ENCODE assay signal across 13 cellular contexts in genomic region chr1:10724511-10724910, GRCh38.
A peak's percentile ranks its signal among the peaks of the same experiment; 100 is the strongest.
DNase-seq lines count a peak whose midpoint lies in the region; ATAC-seq and TF ChIP-seq lines count a peak whose summit lies in the region.
"Had no signal": no experiment of that assay in that cellular context is flagged by ENCODE, and none has a peak within 500 bp of the region (broad histone marks: within the 10 kb centered on the region; RNA-seq: fewer than 3 reads in every experiment).

No MANE protein-coding gene starts in this region.

- peak overlapping the region; percentile 63; the same call in 1 of the 2 replicates for H3K4me2 ChIP-seq in SK-N-SH
- no peak overlapping the region for H3K4me2 ChIP-seq in hepatocyte

- H2AFZ ChIP-seq in SK-N-SH (ENCODE audit: low read depth) (no peak overlapping the region), hepatocyte (no peak overlapping the region)

- H3K9ac ChIP-seq in SK-N-SH, result no peak overlapping the region

- TF ChIP-seq CTCF in SK-N-SH (IDR thresholded peaks at IDR 0.05), result no peak
- TF ChIP-seq CTCF in cardiac muscle cell (IDR thresholded peaks at IDR 0.05; ENCODE audit: low read depth, low read length), result no peak
- TF ChIP-seq CTCF in nephron (IDR thresholded peaks at IDR 0.05; ENCODE audit: unreplicated experiment in 3 of 3), result no peak
- no peak for TF ChIP-seq CTCF in upper lobe of left lung (IDR thresholded peaks at IDR 0.05)
- TF ChIP-seq CTCF in hepatocyte (IDR thresholded peaks at IDR 0.05; ENCODE audit: poor library complexity), result no peak

- CTCF ChIA-PET in SK-N-SH (lab: Yijun Ruan, JAX), result interaction anchor here (0.8 to 3.5 kb wide), 8 partner anchors 12 to 217 kb away, joined by 3 to 17 read pairs (median 5); no protein-coding TSS in a partner anchor

- DNase-seq in SK-N-SH (peak; percentile 58), cardiac muscle cell (ENCODE audit: low read depth in 1 of 2, low spot score in 1 of 2) (no peak), upper lobe of left lung (no peak), NCI-H524 (lab: John Stamatoyannopoulos, UW) (no peak), hepatocyte (ENCODE audit: low spot score) (no peak), NCI-H1436 treated with DMSO at 0.1 percent for 48 hours (lab: John Stamatoyannopoulos, UW) (no peak)
- DNase-seq: activated CD4-positive, alpha-beta T cell treated with anti-CD3 and anti-CD28 coated beads, Interleukin-2, amount 10 ng/mL, durations not matched to agents 7 days and 5 days; activated T-cell treated with anti-CD3 and anti-CD28 coated beads, Interleukin-2, amount 50 U/mL, for 1 hour; stimulated activated CD4-positive, alpha-beta T cell treated with anti-CD3 and anti-CD28 coated beads, Interleukin-4, amount 100 ng/mL, for 1 hour had no signal

- peaks cover 51% of the 10 kb centered on the region for H3K27me3 Mint-ChIP-seq in nephron (ENCODE audit: low read depth)

- H3K27ac ChIP-seq in SK-N-SH (ENCODE audit: low read depth in 2 of 2, low read length in 1 of 2) (no peak overlapping the region), cardiac muscle cell (peak overlapping the region; percentile 99), upper lobe of left lung (peak overlapping the region; percentile 78 to 85 (median 83)), hepatocyte (no peak overlapping the region)
- H3K27ac ChIP-seq: SJCRH30 had no signal

- 0 out of 2 replicates have a peak, but pooled peaks have one; percentile 1 for TF ChIP-seq RAD21 in SK-N-SH (IDR thresholded peaks at IDR 0.05; ENCODE audit: low read length)

- no peaks in the 10 kb centered on the region for H3F3A ChIP-seq in SK-N-SH (replicated peaks; ENCODE audit: insufficient read depth)

- no peak for TF ChIP-seq EP300 in SK-N-SH (IDR thresholded peaks at IDR 0.05; ENCODE audit: borderline replicate concordance in 1 of 2, low read depth in 1 of 2, low read length in 1 of 2)
- no peak for TF ChIP-seq EP300 in upper lobe of left lung (IDR thresholded peaks at IDR 0.05)

- H3K9me3 ChIP-seq in SK-N-SH, result no peaks in the 10 kb centered on the region
- H3K9me3 ChIP-seq in cardiac muscle cell (ENCODE audit: low read depth), result no peaks in the 10 kb centered on the region
- H3K9me3 ChIP-seq in upper lobe of left lung, result no peaks in the 10 kb centered on the region
- no peaks in the 10 kb centered on the region for H3K9me3 ChIP-seq in hepatocyte (ENCODE audit: low read depth)
- H3K9me3 ChIP-seq: SJCRH30 had no signal

- H3K27me3 ChIP-seq in SK-N-SH (ENCODE audit: insufficient read depth) (no peaks in the 10 kb centered on the region), cardiac muscle cell (no peaks in the 10 kb centered on the region), upper lobe of left lung (no peaks in the 10 kb centered on the region), hepatocyte (no peaks in the 10 kb centered on the region)
- H3K27me3 ChIP-seq: SJCRH30 had no signal

- no peak overlapping the region for H3K4me3 ChIP-seq in SK-N-SH (ENCODE audit: low read depth in 2 of 2, low read length in 1 of 2)
- no peak overlapping the region for H3K4me3 ChIP-seq in cardiac muscle cell
- H3K4me3 ChIP-seq in upper lobe of left lung, result no peak overlapping the region
- H3K4me3 ChIP-seq in hepatocyte, result no peak overlapping the region
- H3K4me3 ChIP-seq: SJCRH30 had no signal

- H3K79me2 ChIP-seq in SK-N-SH (ENCODE audit: insufficient read depth) (no peaks in the 10 kb centered on the region), hepatocyte (no peaks in the 10 kb centered on the region)

- POLR2A ChIA-PET in SK-N-SH (lab: Yijun Ruan, JAX), result interaction anchor here (0.9 kb wide), 1 partner anchor 202 kb away, joined by 5 read pairs; no protein-coding TSS in a partner anchor

- no peaks in the 10 kb centered on the region for H3K9me3 Mint-ChIP-seq in nephron
- H3K9me3 Mint-ChIP-seq: activated CD4-positive, alpha-beta T cell treated with anti-CD3 and anti-CD28 coated beads, Interleukin-2, amount 10 ng/mL, durations not matched to agents 7 days and 5 days; activated naive CD4-positive, alpha-beta T cell treated with anti-CD3 and anti-CD28 coated beads, Interleukin-2, amount 50 U/mL, for 72 hours had no signal

- H3K4me1 ChIP-seq in SK-N-SH (ENCODE audit: control insufficient read depth in 1 of 2, insufficient read depth in 2 of 2, low read depth in 1 of 2, low read length in 1 of 2) (peaks cover 11 to 47% of the 10 kb centered on the region in 2 experiments; a peak in 3 of 4 replicates), cardiac muscle cell (ENCODE audit: low read depth) (peaks cover 99% of the 10 kb centered on the region), upper lobe of left lung (peaks cover 19 to 70% (median 42%) of the 10 kb centered on the region in 4 donors), hepatocyte (ENCODE audit: insufficient read depth) (peaks cover 3% of the 10 kb centered on the region)

- peak in 1 of 2 donors; percentile 17 for ATAC-seq in upper lobe of left lung (ENCODE audit: low FRiP score in 2 of 2)
- no peak for ATAC-seq in activated CD4-positive, CD25-positive, alpha-beta regulatory T cell treated with anti-CD3 and anti-CD28 coated beads, Interleukin-2, amount 50 U/mL, for 24 hours
- ATAC-seq: activated naive CD4-positive, alpha-beta T cell treated with anti-CD3 and anti-CD28 coated beads, Interleukin-2, amount 50 U/mL, for 72 hours had no signal

- H3K4me3 Mint-ChIP-seq in nephron, result peak overlapping the region; percentile 8 to 48 (median 8)
- H3K4me3 Mint-ChIP-seq: activated CD4-positive, alpha-beta T cell treated with anti-CD3 and anti-CD28 coated beads, Interleukin-2, amount 10 ng/mL, durations not matched to agents 7 days and 5 days had no signal

- peaks cover 71% of the 10 kb centered on the region for H3K4me1 Mint-ChIP-seq in nephron
- H3K4me1 Mint-ChIP-seq: activated CD4-positive, alpha-beta T cell treated with anti-CD3 and anti-CD28 coated beads, Interleukin-2, amount 10 ng/mL, durations not matched to agents 7 days and 5 days had no signal

- no peaks in the 10 kb centered on the region for H4K20me1 ChIP-seq in SK-N-SH (ENCODE audit: insufficient read depth)
- no peaks in the 10 kb centered on the region for H4K20me1 ChIP-seq in hepatocyte (ENCODE audit: insufficient read depth, poor library complexity, severe bottlenecking)

- H3K36me3 ChIP-seq in SK-N-SH (replicated peaks in 1 of 2; ENCODE audit: control insufficient read depth in 1 of 2, insufficient read depth in 2 of 2, low read length in 1 of 2), result no peaks in the 10 kb centered on the region
- no peaks in the 10 kb centered on the region for H3K36me3 ChIP-seq in cardiac muscle cell
- H3K36me3 ChIP-seq in upper lobe of left lung, result no peaks in the 10 kb centered on the region
- no peaks in the 10 kb centered on the region for H3K36me3 ChIP-seq in hepatocyte (replicated peaks; ENCODE audit: insufficient read depth, low read depth)
- H3K36me3 ChIP-seq: SJCRH30 had no signal

- WGBS in SK-N-SH (ENCODE audit: low lambda C conversion rate), result 44% methylated on average over 3 of the region's 4 CpGs
- WGBS in upper lobe of left lung, 2 donors, result 78 to 95% methylated on average over 4 of the region's 4 CpGs
- 81% methylated on average over 4 of the region's 4 CpGs for WGBS in hepatocyte (ENCODE audit: low lambda C conversion rate, missing lambda C conversion rate)

- H3K9me2 ChIP-seq in SK-N-SH (no peaks in the 10 kb centered on the region), hepatocyte (replicated peaks; ENCODE audit: insufficient read depth) (no peaks in the 10 kb centered on the region)

- no peaks in the 10 kb centered on the region for H3K36me3 Mint-ChIP-seq in nephron (ENCODE audit: low read depth)
- H3K36me3 Mint-ChIP-seq: activated naive CD4-positive, alpha-beta T cell treated with anti-CD3 and anti-CD28 coated beads, Interleukin-2, amount 50 U/mL, for 72 hours had no signal

- peak overlapping the region; percentile 27 to 75 (median 53) for H3K27ac Mint-ChIP-seq in nephron
- H3K27ac Mint-ChIP-seq: activated CD4-positive, alpha-beta T cell treated with anti-CD3 and anti-CD28 coated beads, Interleukin-2, amount 10 ng/mL, durations not matched to agents 7 days and 5 days; activated naive CD4-positive, alpha-beta T cell treated with anti-CD3 and anti-CD28 coated beads, Interleukin-2, amount 50 U/mL, for 72 hours had no signal

- no peak for TF ChIP-seq POLR2A in upper lobe of left lung (IDR thresholded peaks at IDR 0.05)

TF ChIP-seq in SK-N-SH, 30 proteins besides CTCF, POLR2A, EP300 and RAD21 (continues in another document):
- TF ChIP-seq POLR2AphosphoS5 (IDR thresholded peaks at IDR 0.05; ENCODE audit: low read depth, low read length) (no peak), RFX5 (IDR thresholded peaks at IDR 0.05; ENCODE audit: low read length) (no peak), PBX3 (IDR thresholded peaks at IDR 0.05) (no peak), TEAD4 (IDR thresholded peaks at IDR 0.05; ENCODE audit: borderline replicate concordance, insufficient read depth) (no peak), SMC3 (IDR thresholded peaks at IDR 0.05; ENCODE audit: low read depth, low read length) (no peak), JUND (IDR thresholded peaks at IDR 0.05) (no peak), EZH2phosphoT487 (IDR thresholded peaks at IDR 0.05; ENCODE audit: borderline replicate concordance, low read depth) (no peak), CHD2 (IDR thresholded peaks at IDR 0.05; ENCODE audit: low read length, partially characterized antibody) (no peak), USF1 (IDR thresholded peaks at IDR 0.05; ENCODE audit: borderline replicate concordance, low read depth) (no peak), RCOR1 (IDR thresholded peaks at IDR 0.05; ENCODE audit: low read length) (no peak), TAF1 (IDR thresholded peaks at IDR 0.05; ENCODE audit: borderline replicate concordance, low read depth, low read length) (no peak), FOSL2 (IDR thresholded peaks at IDR 0.05; ENCODE audit: borderline replicate concordance, low read depth) (no peak), ELF1 (IDR thresholded peaks at IDR 0.05) (no peak)

Comparison
In these comparisons a context has a peak if more than half of its experiments do, and no peak if none do; other contexts are left out.
1. H3K27ac ChIP-seq: peak in cardiac muscle cell (single experiment) and upper lobe of left lung (4 of 4); none in SK-N-SH (0 of 2) and hepatocyte (single experiment).